Comparison of ENCODE assay signal across 8 cellular contexts in the genomic region with DNA sequence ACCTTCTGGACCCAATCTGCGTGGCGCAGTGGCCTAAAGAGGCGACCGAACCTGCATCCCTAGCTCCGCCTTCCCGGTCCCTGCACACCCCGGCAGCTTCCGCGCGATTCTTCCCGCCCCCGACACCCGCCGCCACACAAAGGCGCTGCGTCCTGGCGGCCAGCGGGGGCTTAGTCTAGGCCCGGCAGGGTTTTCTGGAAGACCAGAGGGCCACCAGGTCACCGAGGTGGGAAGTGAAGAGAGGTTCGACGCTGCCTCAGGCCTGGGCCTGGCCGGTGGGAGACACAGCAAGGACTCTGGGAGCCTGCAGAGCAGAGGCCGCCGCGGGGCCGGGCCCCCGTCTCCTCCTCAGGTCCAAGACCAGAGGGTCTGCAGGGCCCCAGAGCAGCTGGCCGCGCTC.
DNase-seq lines count a peak whose midpoint lies in the region; TF ChIP-seq lines count a peak whose summit lies in the region.

No MANE protein-coding gene starts in this region.

- H4K20me1 ChIP-seq in osteoblast (ENCODE audit: insufficient read depth, low read length) = no peaks in the 10 kb centered on the region

- H3K27me3 ChIP-seq in osteoblast (ENCODE audit: insufficient read depth, low read length) = no peaks in the 10 kb centered on the region

- H3K4me3 ChIP-seq in osteoblast (ENCODE audit: insufficient read depth, low read length) = peak overlapping the region; percentile 69

- H3K4me1 ChIP-seq in osteoblast (ENCODE audit: insufficient read depth, low read length) = peaks cover 19% of the 10 kb centered on the region

- no peaks in the 10 kb centered on the region for H3K36me3 ChIP-seq in osteoblast (ENCODE audit: insufficient read depth, low read length)

- no peak overlapping the region for H3K27ac ChIP-seq in osteoblast (ENCODE audit: low read depth, low read length)

- no peaks in the 10 kb centered on the region for H3K9me3 ChIP-seq in osteoblast (ENCODE audit: low read depth, low read length)

- peak; percentile 49 to 54 for DNase-seq in activated CD4-positive, alpha-beta T cell treated with anti-CD3 and anti-CD28 coated beads for 4 hours
- DNase-seq in effector CD4-positive, alpha-beta T cell = peak; percentile 31
- DNase-seq in osteoblast (ENCODE audit: insufficient read length, low spot score, missing footprints) (peak; percentile 72), NCI-H2029 (lab: John Stamatoyannopoulos, UW) (no peak), kidney glomerular epithelial cell (lab: John Stamatoyannopoulos, UW) (no peak), COLO829 (ENCODE audit: low spot score) (no peak), H4 (ENCODE audit: low spot score) (no peak)

- H3K4me2 ChIP-seq in osteoblast (ENCODE audit: insufficient read depth, low read length) = peak overlapping the region; percentile 68

- peak; percentile 65 for TF ChIP-seq POLR2A in GM19193 (IDR thresholded peaks at IDR 0.05; ENCODE audit: extremely low read depth, insufficient read depth, insufficient read length)

- H3K79me2 ChIP-seq in osteoblast (ENCODE audit: insufficient read depth, low read length) = no peaks in the 10 kb centered on the region

- TF ChIP-seq CTCF in osteoblast (IDR thresholded peaks at IDR 0.05; ENCODE audit: extremely low read depth, low read depth, low read length) = no peak

- H2AFZ ChIP-seq in osteoblast (ENCODE audit: low read length) = peak overlapping the region; percentile 88

Comparison
In these comparisons a context has a peak if more than half of its experiments do, and no peak if none do; other contexts are left out.
1. DNase-seq: peak in activated CD4-positive, alpha-beta T cell treated with anti-CD3 and anti-CD28 coated beads for 4 hours (2 of 2), effector CD4-positive, alpha-beta T cell (single experiment) and osteoblast (single experiment); none in NCI-H2029 (single experiment), kidney glomerular epithelial cell (single experiment), COLO829 (single experiment) and H4 (single experiment).